8 cellular contexts compared by ENCODE assay signal in the genomic region with DNA sequence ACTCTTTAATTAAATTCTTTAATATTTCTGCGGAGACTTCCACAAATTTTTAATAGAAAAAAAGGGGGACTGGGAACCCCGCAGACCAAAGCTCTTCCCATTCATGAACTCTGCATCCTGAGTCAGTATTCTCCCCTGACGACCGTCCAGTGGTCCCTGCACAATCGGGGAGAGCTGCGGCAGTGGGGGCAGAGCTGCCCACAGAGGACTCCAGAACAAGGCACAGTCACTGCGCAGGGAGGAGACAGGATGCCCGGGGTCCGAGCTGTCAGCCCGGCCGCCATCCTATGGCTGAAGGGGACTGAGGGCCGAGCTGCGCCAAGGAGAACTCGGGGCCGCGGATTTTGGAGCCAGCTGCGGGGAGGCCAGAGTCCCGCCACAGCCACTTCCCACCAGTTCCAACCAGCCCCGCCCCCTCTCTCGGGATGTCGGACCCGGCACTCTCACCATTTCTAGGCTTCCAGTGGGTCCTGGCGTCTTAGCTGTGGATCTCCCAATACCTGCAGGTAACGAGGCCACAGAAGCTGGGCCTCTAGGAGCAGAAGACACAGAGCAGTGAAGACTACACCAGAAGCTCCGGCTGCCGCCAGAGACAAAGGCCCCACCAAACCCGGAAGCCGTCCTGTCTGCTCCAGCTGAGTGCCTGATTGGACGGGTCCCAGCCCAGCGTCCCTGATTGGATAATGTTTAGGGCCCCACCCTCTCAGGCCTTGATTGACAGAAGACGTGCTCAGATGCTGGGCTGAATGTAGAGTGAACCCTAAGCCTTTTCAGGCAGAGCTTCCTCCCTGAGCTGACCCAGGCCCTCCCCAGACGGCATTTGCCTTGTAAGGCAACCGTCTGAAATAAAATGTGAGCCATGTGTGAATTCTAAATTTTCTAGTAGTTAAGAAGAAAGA. TPM values are rescaled to one million over a fixed set of nuclear protein-coding genes. Genes with fewer than 3 reads are reported as not detected.
A peak's percentile ranks its signal among the peaks of the same experiment; 100 is the strongest.
DNase-seq lines count a peak whose midpoint lies in the region; ATAC-seq, FAIRE-seq and TF ChIP-seq lines count a peak whose summit lies in the region.

A gene with protein sequence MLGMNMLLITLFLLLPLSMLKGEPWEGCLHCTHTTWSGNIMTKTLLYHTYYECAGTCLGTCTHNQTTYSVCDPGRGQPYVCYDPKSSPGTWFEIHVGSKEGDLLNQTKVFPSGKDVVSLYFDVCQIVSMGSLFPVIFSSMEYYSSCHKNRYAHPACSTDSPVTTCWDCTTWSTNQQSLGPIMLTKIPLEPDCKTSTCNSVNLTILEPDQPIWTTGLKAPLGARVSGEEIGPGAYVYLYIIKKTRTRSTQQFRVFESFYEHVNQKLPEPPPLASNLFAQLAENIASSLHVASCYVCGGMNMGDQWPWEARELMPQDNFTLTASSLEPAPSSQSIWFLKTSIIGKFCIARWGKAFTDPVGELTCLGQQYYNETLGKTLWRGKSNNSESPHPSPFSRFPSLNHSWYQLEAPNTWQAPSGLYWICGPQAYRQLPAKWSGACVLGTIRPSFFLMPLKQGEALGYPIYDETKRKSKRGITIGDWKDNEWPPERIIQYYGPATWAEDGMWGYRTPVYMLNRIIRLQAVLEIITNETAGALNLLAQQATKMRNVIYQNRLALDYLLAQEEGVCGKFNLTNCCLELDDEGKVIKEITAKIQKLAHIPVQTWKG (minus strand): TSS at position 594 of the 899 bp plus-strand sequence. CDS start 13,661 bp downstream, outside the sequence.

- CTCF ChIA-PET in A549 (lab: Yijun Ruan, JAX): no interaction called here
- CTCF ChIA-PET in mammary epithelial cell (lab: Charles Lee; ENCODE audit: low non-redundant PET): no interaction called here

- H3K27me3 ChIP-seq in mammary epithelial cell (ENCODE audit: insufficient read depth, low read length) (no peaks in the 10 kb centered on the region), small intestine (ENCODE audit: control insufficient read depth in 2 of 2, insufficient read depth in 2 of 2, low read length in 2 of 2) (no peaks in the 10 kb centered on the region)

- TSS peak; percentile 44 for BruUV-seq in mammary epithelial cell (replicated peaks; lab: Mats Ljungman, UMichigan)

- no peak for FAIRE-seq in A549 (lab: Jason Lieb, UNC)
- no peak for FAIRE-seq in small intestine (lab: Jason Lieb, UNC)

- in situ Hi-C loops in mammary epithelial cell (cut with MboI; ENCODE audit: low sequenced_read_pairs in 2 of 2): no loop called here

- H3K79me2 ChIP-seq in mammary epithelial cell (ENCODE audit: insufficient read depth, low read length): peaks cover 45% of the 10 kb centered on the region

- peak within 1 kb of the TSS; percentile 74 for H3K4me3 ChIP-seq in A549
- peak within 1 kb of the TSS; percentile 79 to 91 (median 89) for H3K4me3 ChIP-seq in mammary epithelial cell (replicated peaks in 1 of 3; ENCODE audit: insufficient read depth in 1 of 3, low read depth in 2 of 3, low read length in 3 of 3)
- peak within 1 kb of the TSS; percentile 76 to 98 for H3K4me3 ChIP-seq in small intestine (ENCODE audit: low read depth in 1 of 2, low read length in 2 of 2)

- 3% methylated on average over 23 of the region's 33 CpGs for WGBS in A549 (ENCODE audit: missing lambda C conversion rate)
- 2% methylated on average over 20 of the region's 33 CpGs for WGBS in mammary epithelial cell (ENCODE audit: low coverage, missing lambda C conversion rate)
- WGBS in small intestine, 3 donors: 1% methylated on average over 30 to 33 of the region's 33 CpGs

- peak within 1 kb of the TSS; percentile 83 to 92 for H3K27ac ChIP-seq in A549
- peak within 1 kb of the TSS; percentile 77 for H3K27ac ChIP-seq in VCaP
- H3K27ac ChIP-seq in mammary epithelial cell (ENCODE audit: insufficient read depth, low read depth, low read length): peak within 1 kb of the TSS; percentile 52
- peak within 1 kb of the TSS; percentile 58 to 99 for H3K27ac ChIP-seq in small intestine (ENCODE audit: low read depth in 1 of 2, low read length in 1 of 2)

- H3K4me1 ChIP-seq in A549 (no peaks in the 10 kb centered on the region), mammary epithelial cell (ENCODE audit: insufficient read depth, low read length) (no peaks in the 10 kb centered on the region), small intestine (ENCODE audit: control insufficient read depth in 2 of 2, insufficient read depth in 1 of 2, low read depth in 1 of 2, low read length in 1 of 2) (peaks cover 0 to 2% of the 10 kb centered on the region in 2 donors)

- H3K4me2 ChIP-seq in A549: peak within 1 kb of the TSS; percentile 68
- H3K4me2 ChIP-seq in mammary epithelial cell (ENCODE audit: insufficient read depth, low read depth, low read length): peak within 1 kb of the TSS; percentile 79

- peak; percentile 76 for TF ChIP-seq POLR2A in A549 (IDR thresholded peaks at IDR 0.05; ENCODE audit: low read length)

- intact Hi-C loops in mammary epithelial cell (cut with micrococcal nuclease): no loop called here

- no peak for TF ChIP-seq EP300 in A549 (IDR thresholded peaks at IDR 0.05)

- TF ChIP-seq RAD21 in A549 (conservative IDR thresholded peaks at IDR 0.05 in 1 of 2, IDR thresholded peaks at IDR 0.05 in 1 of 2): no peak

- POLR2A ChIA-PET in A549 (lab: Yijun Ruan, JAX): interaction anchor here (0.6 to 1.8 kb wide), 4 partner anchors 31 to 241 kb away, joined by 5 to 29 read pairs (median 8); a partner anchor contains a TSS

- dilution Hi-C loops in mammary epithelial cell (cut with HindIII; ENCODE audit: low sequenced_read_pairs): no loop called here

- TF ChIP-seq CTCF in A549 (IDR thresholded peaks at IDR 0.05) (no peak), VCaP (conservative IDR thresholded peaks at IDR 0.05) (no peak), mammary epithelial cell (conservative IDR thresholded peaks at IDR 0.05 in 1 of 2, IDR thresholded peaks at IDR 0.05 in 1 of 2; ENCODE audit: extremely low read depth in 1 of 2, insufficient read depth in 1 of 2, low read depth in 1 of 2, low read length in 2 of 2) (no peak)

- DNase-seq in A549 (ENCODE audit: low read depth in 1 of 2, low spot score in 1 of 2) (peak; percentile 81 to 96), NCI-H2196 (lab: John Stamatoyannopoulos, UW; ENCODE audit: unreplicated experiment) (peak; percentile 92), mammary epithelial cell (peak; percentile 89), iPS-NIHi11 (ENCODE audit: low spot score) (peak; percentile 93), small intestine (peak; percentile 99)

- ATAC-seq in A549 (peak; percentile 100), GM18861 (IDR thresholded peaks at IDR 0.05; ENCODE audit: unreplicated experiment) (peak; percentile 100), HG03097 (IDR thresholded peaks at IDR 0.05; ENCODE audit: low FRiP score, unreplicated experiment) (peak; percentile 100)

- H2AFZ ChIP-seq in mammary epithelial cell (ENCODE audit: low read depth, low read length): peak within 1 kb of the TSS; percentile 97

- H3K36me3 ChIP-seq in mammary epithelial cell (ENCODE audit: insufficient read depth, low read length): peaks cover under 1% of the 10 kb centered on the region
- no peaks in the 10 kb centered on the region for H3K36me3 ChIP-seq in small intestine (ENCODE audit: control insufficient read depth in 2 of 2, insufficient read depth in 2 of 2, low read length in 2 of 2)

- H3K9me3 ChIP-seq in A549: peaks cover 42% of the 10 kb centered on the region
- H3K9me3 ChIP-seq in mammary epithelial cell (replicated peaks; ENCODE audit: insufficient read depth, low read length): peaks cover 2% of the 10 kb centered on the region
- no peaks in the 10 kb centered on the region for H3K9me3 ChIP-seq in small intestine (ENCODE audit: control insufficient read depth, low read depth)

- peak within 1 kb of the TSS; percentile 59 for H3K9ac ChIP-seq in mammary epithelial cell (ENCODE audit: insufficient read depth, low read length)

- H4K20me1 ChIP-seq in mammary epithelial cell (ENCODE audit: insufficient read depth, low read length): no peaks in the 10 kb centered on the region

TF ChIP-seq in A549, 52 proteins besides CTCF, POLR2A, EP300 and RAD21 (continues in another document):
- TF ChIP-seq, protein P1, sequence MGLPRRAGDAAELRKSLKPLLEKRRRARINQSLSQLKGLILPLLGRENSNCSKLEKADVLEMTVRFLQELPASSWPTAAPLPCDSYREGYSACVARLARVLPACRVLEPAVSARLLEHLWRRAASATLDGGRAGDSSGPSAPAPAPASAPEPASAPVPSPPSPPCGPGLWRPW (IDR thresholded peaks at IDR 0.05): no peak
- no peak for TF ChIP-seq KDM5A (IDR thresholded peaks at IDR 0.05)
- no peak for TF ChIP-seq CHD4 (IDR thresholded peaks at IDR 0.05; ENCODE audit: borderline replicate concordance)
- TF ChIP-seq, protein P2, sequence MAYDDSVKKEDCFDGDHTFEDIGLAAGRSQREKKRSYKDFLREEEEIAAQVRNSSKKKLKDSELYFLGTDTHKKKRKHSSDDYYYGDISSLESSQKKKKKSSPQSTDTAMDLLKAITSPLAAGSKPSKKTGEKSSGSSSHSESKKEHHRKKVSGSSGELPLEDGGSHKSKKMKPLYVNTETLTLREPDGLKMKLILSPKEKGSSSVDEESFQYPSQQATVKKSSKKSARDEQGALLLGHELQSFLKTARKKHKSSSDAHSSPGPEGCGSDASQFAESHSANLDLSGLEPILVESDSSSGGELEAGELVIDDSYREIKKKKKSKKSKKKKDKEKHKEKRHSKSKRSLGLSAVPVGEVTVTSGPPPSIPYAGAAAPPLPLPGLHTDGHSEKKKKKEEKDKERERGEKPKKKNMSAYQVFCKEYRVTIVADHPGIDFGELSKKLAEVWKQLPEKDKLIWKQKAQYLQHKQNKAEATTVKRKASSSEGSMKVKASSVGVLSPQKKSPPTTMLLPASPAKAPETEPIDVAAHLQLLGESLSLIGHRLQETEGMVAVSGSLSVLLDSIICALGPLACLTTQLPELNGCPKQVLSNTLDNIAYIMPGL (CRISPR knock-in tag; IDR thresholded peaks at IDR 0.05; ENCODE audit: borderline replicate concordance): no peak
- TF ChIP-seq CEBPB (IDR thresholded peaks at IDR 0.05): no peak
- no peak for TF ChIP-seq GATA3 (IDR thresholded peaks at IDR 0.05; ENCODE audit: borderline replicate concordance)
- TF ChIP-seq, protein P3, sequence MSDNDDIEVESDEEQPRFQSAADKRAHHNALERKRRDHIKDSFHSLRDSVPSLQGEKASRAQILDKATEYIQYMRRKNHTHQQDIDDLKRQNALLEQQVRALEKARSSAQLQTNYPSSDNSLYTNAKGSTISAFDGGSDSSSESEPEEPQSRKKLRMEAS (IDR thresholded peaks at IDR 0.05): peak; percentile 16; the same call in 1 of the 2 replicates
- TF ChIP-seq TP53 (CRISPR knock-in tag; IDR thresholded peaks at IDR 0.05): no peak
- TF ChIP-seq POLR2AphosphoS2 (conservative IDR thresholded peaks at IDR 0.05; ENCODE audit: low read length): no peak

RNA-seq across cellular contexts. Expression of the gene that starts here (rescaled TPM):
- polyA plus RNA-seq in A549 (2011; rRNA removed) (5.7 and 5.8 TPM in 2 replicates), A549 (2017; fragmentation: RNase III; extraction: RNeasy Plus Mini Kit Qiagen cat#74134 plus additional on column Dnase treatment) (5.0 to 7.0 TPM (median 5.8 TPM) in 3 replicates), mammary epithelial cell (1.4 TPM), small intestine (10 to 100 TPM in 1 of 3 donors, 1 to 10 TPM in 1, under 1 TPM in 1; 0.27 to 12.7 (median 4.5) TPM)
- polyA plus RNA-seq in A549 (2012; cell fraction: cytosol; rRNA removed): 1.9 and 2.1 TPM in 2 replicates
- 1.9 and 2.7 TPM in 2 replicates for polyA plus RNA-seq in A549 (2012; cell fraction: nucleus; rRNA removed)
- polyA minus RNA-seq in A549 (2011; rRNA and poly(A)+ RNA removed): 4.8 and 6.3 TPM in 2 replicates
- 10 to 100 TPM in 1 of 2 donors, 1 to 10 TPM in 1; 5.5 to 12.0 TPM for total RNA-seq in mammary epithelial cell
- 4.2 TPM for polyA minus RNA-seq in mammary epithelial cell

Comparison
In these comparisons a context has a peak if more than half of its experiments do, and no peak if none do; other contexts are left out.
1. Peak in every context shown above with its lines: DNase-seq, ATAC-seq, H3K4me3 ChIP-seq and H3K27ac ChIP-seq.